10 cellular contexts compared by ENCODE assay signal in the genomic region with DNA sequence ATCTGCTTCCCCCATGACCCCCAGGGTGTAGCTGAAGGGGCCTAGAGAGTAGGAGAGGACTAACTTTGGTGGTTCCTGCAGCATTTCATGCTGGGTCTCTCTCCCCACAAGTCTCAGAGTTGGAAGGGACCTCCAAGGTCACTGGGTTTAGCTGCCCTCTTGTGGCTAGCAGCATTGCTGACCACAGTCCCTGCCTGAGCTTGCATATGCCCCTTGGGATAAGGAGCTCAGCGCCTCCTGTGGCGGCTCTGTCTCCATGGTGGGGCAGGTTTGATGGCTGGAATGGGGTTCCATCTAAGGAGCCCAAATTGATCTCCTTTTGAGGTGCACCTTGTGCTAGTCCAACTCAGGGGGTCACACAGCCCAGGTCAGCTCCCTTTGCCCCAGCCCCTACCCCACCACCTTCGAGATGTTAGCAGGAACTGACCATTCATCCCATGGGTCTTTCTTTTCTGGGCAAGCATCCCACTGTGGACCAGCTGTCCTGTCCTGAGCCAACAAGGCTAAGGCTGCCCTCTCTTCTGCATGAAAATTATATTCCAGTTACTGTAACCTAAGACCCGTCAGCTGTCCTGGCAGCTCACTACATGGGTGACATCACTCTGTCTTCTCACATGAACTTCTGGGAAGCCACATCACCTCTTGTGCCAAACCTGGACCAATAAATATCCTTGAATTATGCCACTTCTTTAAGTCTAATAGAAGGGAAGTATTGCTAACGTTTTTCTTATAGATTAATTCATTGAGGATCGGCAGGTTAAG.
DNase-seq lines count a peak whose midpoint lies in the region; ATAC-seq and TF ChIP-seq lines count a peak whose summit lies in the region.
"Had no signal": no experiment of that assay in that cellular context is flagged by ENCODE, and none has a peak within 500 bp of the region (broad histone marks: within the 10 kb centered on the region; RNA-seq: fewer than 3 reads in every experiment).

No MANE protein-coding gene starts in this region.

- peak; percentile 89 for DNase-seq in OCI-M1 (lab: John Stamatoyannopoulos, UW)
- peak; percentile 77 for DNase-seq in fibroblast of pulmonary artery (ENCODE audit: low read depth)
- DNase-seq in renal cortical epithelial cell (ENCODE audit: low read depth), result peak; percentile 51
- DNase-seq in NCI-H1105 (lab: John Stamatoyannopoulos, UW), result no peak
- DNase-seq in NCI-H2171 (lab: John Stamatoyannopoulos, UW), result no peak
- DNase-seq: immature natural killer cell, stomach had no signal

- ATAC-seq in HG03442 (IDR thresholded peaks at IDR 0.05; ENCODE audit: unreplicated experiment) (no peak), GM21717 (IDR thresholded peaks at IDR 0.05; ENCODE audit: unreplicated experiment) (no peak)

- TF ChIP-seq CTCF in GM12875 (IDR thresholded peaks at IDR 0.05; ENCODE audit: borderline replicate concordance, insufficient read depth, low read depth, low read length), result 0 out of 2 replicates have a peak, but pooled peaks have one; percentile 2
- peak; percentile 84 for TF ChIP-seq CTCF in fibroblast of pulmonary artery (IDR thresholded peaks at IDR 0.05; ENCODE audit: low read length, missing control alignments)

- H3K4me3 ChIP-seq in GM12875 (ENCODE audit: low read depth, low read length) (no peak overlapping the region), fibroblast of pulmonary artery (replicated peaks; ENCODE audit: low read depth, low read length) (no peak overlapping the region)
- H3K4me3 ChIP-seq: stomach had no signal

Comparison
In these comparisons a context has a peak if more than half of its experiments do, and no peak if none do; other contexts are left out.
1. DNase-seq: peak in OCI-M1 (single experiment), fibroblast of pulmonary artery (single experiment) and renal cortical epithelial cell (single experiment); none in NCI-H1105 (single experiment) and NCI-H2171 (single experiment).